ENCODE assay signal across 8 cellular contexts in genomic region chr11:575996-576756, GRCh38. TPM values are rescaled to one million over a fixed set of nuclear protein-coding genes. Genes with fewer than 3 reads are reported as not detected.
DNase-seq lines count a peak whose midpoint lies in the region; FAIRE-seq and TF ChIP-seq lines count a peak whose summit lies in the region.

Gene PHRF1 (plus strand): TSS chr11:576470. CDS start chr11:581513, 5,043 bp downstream.

- in situ Hi-C loops in SK-MEL-5 (cut with HindIII; ENCODE audit: low pct_unique_long_range_greater_than_20kb, low sequenced_read_pairs), result no loop called here

- peaks cover 45% of the 10 kb centered on the region for H3K27me3 ChIP-seq in neutrophil

- no peaks in the 10 kb centered on the region for H3K9me3 ChIP-seq in neutrophil

- H3K27ac ChIP-seq in neutrophil, result peak within 1 kb of the TSS; percentile 95

- peak; percentile 67 for DNase-seq in GM04503 (ENCODE audit: low read depth)
- DNase-seq in HFF-Myc (ENCODE audit: extremely low read depth, low read depth), result peak; percentile 77
- DNase-seq in NAMALWA (ENCODE audit: low spot score), result peak; percentile 92
- DNase-seq in SK-MEL-5 (ENCODE audit: low read depth, low spot score), result peak; percentile 91
- DNase-seq in activated naive CD4-positive, alpha-beta T cell treated with Interleukin-2 at 50 U/mL for 16 hours, result peak; percentile 93
- peak; percentile 100 for DNase-seq in frontal cortex (ENCODE audit: low spot score in 2 of 2)

- H3K4me1 ChIP-seq in neutrophil (ENCODE audit: control insufficient read depth in 1 of 2, insufficient read depth in 1 of 2, low read depth in 1 of 2, low read length in 1 of 2), result peaks cover 25 to 31% of the 10 kb centered on the region in 2 experiments

- H3K36me3 ChIP-seq in neutrophil, result no peaks in the 10 kb centered on the region

- H3K4me3 ChIP-seq in HFF-Myc (replicated peaks; ENCODE audit: low read depth, low read length), result peak within 1 kb of the TSS; percentile 91
- H3K4me3 ChIP-seq in neutrophil (ENCODE audit: low read depth in 1 of 2, low read length in 1 of 2), result peak within 1 kb of the TSS; percentile 91 to 93

- FAIRE-seq in frontal cortex (lab: Jason Lieb, UNC), result no peak

- TF ChIP-seq CTCF in HFF-Myc (IDR thresholded peaks at IDR 0.05; ENCODE audit: low read depth, low read length, missing control alignments) (no peak), neutrophil (IDR thresholded peaks at IDR 0.05) (peak; percentile 21), subcutaneous adipose tissue (IDR thresholded peaks at IDR 0.05; ENCODE audit: low read depth) (no peak)

RNA-seq across cellular contexts. Expression of gene PHRF1, which starts in this region (rescaled TPM):
- total RNA-seq in SK-MEL-5 (2014; rRNA removed; shearing (Covaris generic)), result 22.0 and 22.6 TPM in 2 replicates
- 26.3 and 32.0 TPM in 2 replicates for polyA plus RNA-seq in SK-MEL-5 (2015; cell fraction: cytosol; rRNA removed)
- polyA plus RNA-seq in SK-MEL-5 (2015; cell fraction: nucleus; rRNA removed), result 26.9 and 31.1 TPM in 2 replicates
- total RNA-seq in frontal cortex, result 30.6 TPM
- 10 to 100 TPM in 3 of 4 donors, 1 to 10 TPM in 1; 9.0 to 28.4 (median 12.6) TPM for total RNA-seq in subcutaneous adipose tissue

Comparison
In these comparisons a context has a peak if more than half of its experiments do, and no peak if none do; other contexts are left out.
1. Peak in every context shown above with its lines: DNase-seq, H3K4me3 ChIP-seq and H3K27ac ChIP-seq.